2 cellular contexts compared by ENCODE assay signal in genomic region chr6:32977272-32977952, GRCh38.
TF ChIP-seq lines count a peak whose summit lies in the region.

No MANE protein-coding gene starts in this region.

TF ChIP-seq in WTC11, 78 proteins besides CTCF, POLR2A, EP300 and RAD21:
- TF ChIP-seq TEAD4 (CRISPR knock-in tag; IDR thresholded peaks at IDR 0.05) = no peak
- no peak for TF ChIP-seq ZNF423 (CRISPR knock-in tag; IDR thresholded peaks at IDR 0.05)
- TF ChIP-seq ATF1 (CRISPR knock-in tag; IDR thresholded peaks at IDR 0.05) = no peak
- no peak for TF ChIP-seq RORB (CRISPR knock-in tag; IDR thresholded peaks at IDR 0.05)
- TF ChIP-seq HMGA2 (CRISPR knock-in tag; IDR thresholded peaks at IDR 0.05) = no peak
- no peak for TF ChIP-seq ZNF263 (CRISPR knock-in tag; IDR thresholded peaks at IDR 0.05; ENCODE audit: low read depth)
- TF ChIP-seq, protein P1, sequence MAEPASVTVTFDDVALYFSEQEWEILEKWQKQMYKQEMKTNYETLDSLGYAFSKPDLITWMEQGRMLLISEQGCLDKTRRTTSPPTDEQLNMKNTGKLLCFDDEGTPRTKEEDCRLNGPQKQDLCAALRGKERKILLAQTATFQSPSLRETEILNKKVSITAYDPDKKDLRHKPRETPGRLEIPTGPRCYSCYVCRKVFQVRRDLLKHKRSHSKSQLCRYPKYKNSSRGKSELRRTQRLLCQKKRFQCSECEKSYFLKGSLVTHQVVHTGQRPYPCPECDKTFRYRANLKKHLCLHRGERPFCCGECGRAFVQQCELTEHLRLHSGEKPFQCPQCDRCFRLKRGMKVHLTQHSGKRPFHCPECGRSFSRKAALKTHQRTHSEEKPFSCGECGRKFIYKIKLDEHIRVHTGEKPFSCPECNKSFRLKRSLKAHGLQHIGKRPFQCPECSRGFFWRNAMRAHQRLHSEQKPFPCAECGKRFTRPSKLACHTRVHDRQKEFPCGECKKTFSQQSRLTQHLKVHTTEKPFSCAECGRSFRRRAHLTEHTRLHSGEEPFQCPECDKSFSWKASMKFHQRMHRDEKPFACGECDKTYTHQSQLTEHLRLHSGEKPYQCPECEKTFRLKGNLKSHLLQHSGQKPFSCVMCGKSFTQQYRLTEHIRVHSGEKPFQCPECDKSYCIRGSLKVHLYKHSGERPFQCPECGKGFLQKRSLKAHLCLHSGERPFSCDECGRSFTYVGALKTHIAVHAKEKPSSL (CRISPR knock-in tag; conservative IDR thresholded peaks at IDR 0.05) = no peak
- TF ChIP-seq ZNF396 (CRISPR knock-in tag; IDR thresholded peaks at IDR 0.05; ENCODE audit: borderline replicate concordance) = no peak
- no peak for TF ChIP-seq GTF2I (CRISPR knock-in tag; conservative IDR thresholded peaks at IDR 0.05)
- TF ChIP-seq, protein P2, sequence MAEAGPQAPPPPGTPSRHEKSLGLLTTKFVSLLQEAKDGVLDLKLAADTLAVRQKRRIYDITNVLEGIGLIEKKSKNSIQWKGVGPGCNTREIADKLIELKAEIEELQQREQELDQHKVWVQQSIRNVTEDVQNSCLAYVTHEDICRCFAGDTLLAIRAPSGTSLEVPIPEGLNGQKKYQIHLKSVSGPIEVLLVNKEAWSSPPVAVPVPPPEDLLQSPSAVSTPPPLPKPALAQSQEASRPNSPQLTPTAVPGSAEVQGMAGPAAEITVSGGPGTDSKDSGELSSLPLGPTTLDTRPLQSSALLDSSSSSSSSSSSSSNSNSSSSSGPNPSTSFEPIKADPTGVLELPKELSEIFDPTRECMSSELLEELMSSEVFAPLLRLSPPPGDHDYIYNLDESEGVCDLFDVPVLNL (CRISPR knock-in tag; IDR thresholded peaks at IDR 0.05; ENCODE audit: borderline replicate concordance, low read depth) = no peak
- TF ChIP-seq AR (CRISPR knock-in tag; IDR thresholded peaks at IDR 0.05) = no peak
- no peak for TF ChIP-seq ZNF121 (CRISPR knock-in tag; IDR thresholded peaks at IDR 0.05)
- TF ChIP-seq JUN (CRISPR knock-in tag; IDR thresholded peaks at IDR 0.05) = no peak
- no peak for TF ChIP-seq ZSCAN18 (CRISPR knock-in tag; IDR thresholded peaks at IDR 0.05)

TF ChIP-seq in endothelial cell of umbilical vein, 7 proteins besides CTCF, POLR2A, EP300 and RAD21:
- TF ChIP-seq GATA2 (IDR thresholded peaks at IDR 0.05; ENCODE audit: insufficient read depth, insufficient read length, low read depth, low read length) = no peak
- TF ChIP-seq JUN (IDR thresholded peaks at IDR 0.05; ENCODE audit: borderline replicate concordance, insufficient read depth, insufficient read length, low read depth) = no peak
- no peak for TF ChIP-seq POLR2AphosphoS5 (IDR thresholded peaks at IDR 0.05; ENCODE audit: insufficient read depth, low read depth, low read length)
- no peak for TF ChIP-seq EZH2 (IDR thresholded peaks at IDR 0.05; ENCODE audit: borderline replicate concordance, low read depth, low read length, severe bottlenecking)
- no peak for TF ChIP-seq MYC (IDR thresholded peaks at IDR 0.05; ENCODE audit: low read depth, low read length)
- TF ChIP-seq FOS (IDR thresholded peaks at IDR 0.05; ENCODE audit: borderline replicate concordance, insufficient read depth, low read length) = no peak
- TF ChIP-seq, protein P3, sequence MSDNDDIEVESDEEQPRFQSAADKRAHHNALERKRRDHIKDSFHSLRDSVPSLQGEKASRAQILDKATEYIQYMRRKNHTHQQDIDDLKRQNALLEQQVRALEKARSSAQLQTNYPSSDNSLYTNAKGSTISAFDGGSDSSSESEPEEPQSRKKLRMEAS (IDR thresholded peaks at IDR 0.05; ENCODE audit: insufficient read depth, insufficient read length) = no peak
